1 cellular context compared by ENCODE assay signal in the genomic region with DNA sequence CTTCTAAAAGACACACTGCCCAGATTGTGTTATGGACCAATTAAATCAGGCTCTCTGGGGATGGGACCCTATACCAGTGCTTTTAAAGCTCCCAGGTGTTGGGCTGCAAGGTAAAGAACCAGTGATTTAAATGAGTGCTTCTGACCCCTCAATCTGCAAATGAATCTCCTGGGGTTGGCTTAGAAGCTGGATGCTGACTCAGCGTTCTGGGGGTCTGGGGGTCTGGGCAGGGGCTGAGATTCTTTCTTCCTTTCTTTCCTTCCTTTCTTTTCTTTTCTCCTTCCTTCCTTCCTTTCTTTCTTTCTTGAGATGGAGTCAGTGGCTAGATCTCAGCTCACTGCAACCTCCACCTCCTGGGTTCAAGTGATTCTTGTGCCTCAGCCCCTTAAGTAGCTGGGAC.
TF ChIP-seq lines count a peak whose summit lies in the region.

No MANE protein-coding gene starts in this region.

TF ChIP-seq in K562, 482 proteins besides CTCF, POLR2A, EP300 and RAD21 (continued from another document):
- TF ChIP-seq, protein P1, sequence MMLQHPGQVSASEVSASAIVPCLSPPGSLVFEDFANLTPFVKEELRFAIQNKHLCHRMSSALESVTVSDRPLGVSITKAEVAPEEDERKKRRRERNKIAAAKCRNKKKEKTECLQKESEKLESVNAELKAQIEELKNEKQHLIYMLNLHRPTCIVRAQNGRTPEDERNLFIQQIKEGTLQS (IDR thresholded peaks at IDR 0.05): no peak
- TF ChIP-seq, protein P1 (CRISPR knock-in tag; conservative IDR thresholded peaks at IDR 0.05): no peak
- no peak for TF ChIP-seq RBM14 (IDR thresholded peaks at IDR 0.05; ENCODE audit: borderline replicate concordance, insufficient read depth, low read depth, low read length)
